ENCODE assay signal across 2 cellular contexts in genomic region chr15:22587391-22587790, GRCh38.
DNase-seq lines count a peak whose midpoint lies in the region; ATAC-seq and TF ChIP-seq lines count a peak whose summit lies in the region.
"Not testable (repeated sequence)": the region's sequence is repeated elsewhere in the genome, so short reads cannot be mapped to it uniquely, and the experiment has no call there.

No MANE protein-coding gene starts in this region.

- H3K27me3 ChIP-seq in upper lobe of right lung; aorta (ENCODE audit: control insufficient read depth in 1 of 2, insufficient read depth in 2 of 2, low read length in 1 of 2): not testable (repeated sequence)

- intact Hi-C loops in upper lobe of right lung (cut with DNase I); aorta (cut with DNase I): not testable (repeated sequence)

- not testable (repeated sequence) for TF ChIP-seq CTCF in upper lobe of right lung (IDR thresholded peaks at IDR 0.05)

- 97% methylated on average over 10 to 11 of the region's 14 CpGs for WGBS in aorta, 2 donors

- H3K9me3 ChIP-seq in upper lobe of right lung; aorta (ENCODE audit: control insufficient read depth, low read length): not testable (repeated sequence)

- H3K27ac ChIP-seq in upper lobe of right lung; aorta (ENCODE audit: low read depth in 1 of 2, low read length in 2 of 2): not testable (repeated sequence)

- not testable (repeated sequence) for H3K36me3 ChIP-seq in upper lobe of right lung; aorta (ENCODE audit: control insufficient read depth in 1 of 2, insufficient read depth in 2 of 2, low read length in 1 of 2)

- not testable (repeated sequence) for H3K4me1 ChIP-seq in upper lobe of right lung; aorta (ENCODE audit: control insufficient read depth in 1 of 2, insufficient read depth in 2 of 2, low read length in 2 of 2)

- peak; percentile 16 for DNase-seq in upper lobe of right lung
- not testable (repeated sequence) for DNase-seq in aorta

- H3K4me3 ChIP-seq in upper lobe of right lung; aorta (ENCODE audit: low read length in 2 of 2): not testable (repeated sequence)

- peak; percentile 19 for ATAC-seq in upper lobe of right lung
- ATAC-seq in aorta (ENCODE audit: low FRiP score) = peak; percentile 44
